Comparison of ENCODE assay signal across 8 cellular contexts in the genomic region with DNA sequence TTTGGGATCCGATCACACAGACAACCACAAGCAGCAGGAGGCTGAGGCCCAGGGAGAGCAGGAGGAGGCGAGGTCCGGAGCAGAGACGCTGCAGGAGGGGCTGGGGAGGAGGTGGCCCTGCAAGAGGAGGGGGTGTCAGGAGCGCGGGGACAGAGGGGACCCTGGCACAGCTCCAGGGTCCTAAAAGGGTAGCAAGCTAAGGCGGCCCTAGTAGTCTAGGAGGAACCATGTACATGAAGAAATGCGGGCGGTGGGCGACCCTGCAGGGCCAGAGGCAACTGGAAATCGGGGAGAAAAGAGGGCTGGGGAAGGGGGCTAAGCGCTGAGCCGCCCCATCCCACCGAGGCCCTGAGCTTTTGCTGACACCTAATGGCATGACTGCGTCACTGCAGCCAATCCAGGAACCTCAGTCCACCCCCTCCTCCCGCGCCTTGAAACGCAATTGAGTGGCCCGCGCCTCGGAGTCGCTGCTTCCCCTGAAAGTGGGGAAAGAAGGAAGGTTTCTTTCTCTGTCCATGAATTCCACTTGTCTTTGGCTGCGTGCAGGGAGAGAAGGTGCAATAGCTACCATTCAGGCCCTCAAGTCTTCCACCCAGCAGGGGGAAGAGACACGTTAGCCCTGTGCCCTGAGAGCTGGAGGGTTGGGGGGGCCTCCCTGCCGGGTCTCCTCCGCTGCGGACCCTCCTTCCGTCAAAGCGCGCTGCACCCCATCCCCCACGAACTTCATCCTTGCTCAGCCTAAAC. TPM values are rescaled to one million over a fixed set of nuclear protein-coding genes. Genes with fewer than 3 reads are reported as not detected.
DNase-seq lines count a peak whose midpoint lies in the region; ATAC-seq and TF ChIP-seq lines count a peak whose summit lies in the region.

No MANE protein-coding gene starts in this region.

- peaks cover 3% of the 10 kb centered on the region; the same call in 1 of the 2 replicates for H4K20me1 ChIP-seq in IMR-90 (ENCODE audit: insufficient read depth, low read length)

- H3K4me2 ChIP-seq in IMR-90 (ENCODE audit: low read depth, low read length), result peak overlapping the region; percentile 93

- H3K27me3 ChIP-seq in IMR-90 (ENCODE audit: control insufficient read depth, insufficient read depth, low read length), result no peaks in the 10 kb centered on the region
- H3K27me3 ChIP-seq in neutrophil, result peaks cover 75% of the 10 kb centered on the region
- H3K27me3 ChIP-seq in stomach, result peaks cover 0 to 73% (median 34%) of the 10 kb centered on the region in 3 donors

- no TSS peak for BruUV-seq in IMR-90 (replicated peaks; lab: Mats Ljungman, UMichigan)

- CTCF ChIA-PET in IMR-90 (lab: Yijun Ruan, JAX), result interaction anchor here (0.9 to 2.5 kb wide), 8 partner anchors 10 to 132 kb away, joined by 3 to 10 read pairs (median 4); no protein-coding TSS in a partner anchor

- H3K56ac ChIP-seq in IMR-90 (ENCODE audit: extremely low read depth, insufficient read depth, low read length), result no peak overlapping the region

- peak overlapping the region; percentile 89; the same call in 1 of the 2 replicates for H3K23ac ChIP-seq in IMR-90 (ENCODE audit: low read depth, low read length)

- TF ChIP-seq EP300 in stomach (IDR thresholded peaks at IDR 0.05), result no peak

- whole genome bisulfite sequencing in IMR-90 (ENCODE audit: extremely low coverage in 2 of 2, insufficient read length in 1 of 2), 2 experiments, result 0% methylated on average over 6 of the region's 31 CpGs; no CpG with 5 or more reads in 1 of the 2 experiments
- WGBS in stomach, 5 donors, result 3 to 5% (median 3%) methylated on average over 29 to 31 of the region's 31 CpGs

- H3K79me1 ChIP-seq in IMR-90 (ENCODE audit: low read depth in 1 of 2, low read length in 2 of 2), result no peaks in the 10 kb centered on the region

- peak overlapping the region; percentile 80 to 83; a peak in 3 of 4 replicates for H4K8ac ChIP-seq in IMR-90 (ENCODE audit: low read depth in 2 of 2, low read length in 2 of 2)

- intact Hi-C loops in IMR-90 (cut with micrococcal nuclease) (loop anchor here (1.0 to 2.0 kb wide), 2 partner anchors 41 to 125 kb away; no protein-coding TSS in a partner anchor), stomach (cut with DNase I; ENCODE audit: low total_unique reads) (no loop called here)

- TF ChIP-seq POLR2A in IMR-90 (IDR thresholded peaks at IDR 0.05; ENCODE audit: low read depth, low read length) (no peak; the same call in 1 of the 2 replicates), stomach (IDR thresholded peaks at IDR 0.05) (no peak)

- POLR2A ChIA-PET in IMR-90 (lab: Charles Lee; ENCODE audit: unreplicated experiment), result no interaction called here

- no peak overlapping the region; the same call in 2 of the 3 replicates for H2BK15ac ChIP-seq in IMR-90 (ENCODE audit: low read depth, low read length)

- peak overlapping the region; percentile 60; the same call in 1 of the 2 replicates for H2BK120ac ChIP-seq in IMR-90 (ENCODE audit: low read depth, low read length)

- H4K5ac ChIP-seq in IMR-90 (ENCODE audit: low read depth, low read length), result peak overlapping the region; percentile 57

- H3K4me1 ChIP-seq in IMR-90 (ENCODE audit: control insufficient read depth, insufficient read depth, low read length), result peaks cover 2% of the 10 kb centered on the region; the same call in 1 of the 2 replicates
- peaks cover 6 to 13% of the 10 kb centered on the region in 2 experiments for H3K4me1 ChIP-seq in neutrophil (ENCODE audit: control insufficient read depth in 1 of 2, insufficient read depth in 1 of 2, low read depth in 1 of 2, low read length in 1 of 2)
- H3K4me1 ChIP-seq in stomach, result peaks cover 13 to 27% (median 18%) of the 10 kb centered on the region in 4 donors

- peak; percentile 77 for TF ChIP-seq RAD21 in IMR-90 (IDR thresholded peaks at IDR 0.05; ENCODE audit: low read length)

- peak; percentile 28 for DNase-seq in COR-L47 (lab: John Stamatoyannopoulos, UW)
- DNase-seq in IMR-90, result peak; percentile 64
- peak; percentile 74 to 81 for DNase-seq in SHP77 (lab: John Stamatoyannopoulos, UW)
- peak; percentile 67 for DNase-seq in activated naive CD4-positive, alpha-beta T cell treated with Interleukin-2 at 50 U/mL for 16 hours
- peak; percentile 83 for DNase-seq in germinal center (ENCODE audit: low spot score)
- DNase-seq in stomach, result peak; percentile 70

- ATAC-seq in IMR-90 (ENCODE audit: low read depth) (peak; percentile 93), GM18511 (IDR thresholded peaks at IDR 0.05; ENCODE audit: unreplicated experiment) (no peak)

- H3K27ac ChIP-seq in IMR-90 (ENCODE audit: insufficient read depth, low read length) (peak overlapping the region; percentile 21; the same call in 1 of the 2 replicates), neutrophil (no peak overlapping the region), stomach (peak overlapping the region in 1 of 5 donors; percentile 2)

- peak overlapping the region; percentile 96 for H2AFZ ChIP-seq in IMR-90 (replicated peaks; ENCODE audit: low read length, poor library complexity)

- dilution Hi-C loops in IMR-90 (cut with HindIII; ENCODE audit: low sequenced_read_pairs, unreplicated experiment), result no loop called here

- H2AK9ac ChIP-seq in IMR-90 (replicated peaks; ENCODE audit: low read depth, low read length, poor library complexity), result peak overlapping the region; percentile 80

- peak; percentile 90 for TF ChIP-seq CTCF in IMR-90 (conservative IDR thresholded peaks at IDR 0.05; ENCODE audit: low read depth, low read length)
- TF ChIP-seq CTCF in neutrophil (IDR thresholded peaks at IDR 0.05), result peak; percentile 66
- peak in 5 of 7 experiments; percentile 25 to 84 (median 70) for TF ChIP-seq CTCF in stomach (IDR thresholded peaks at IDR 0.05)

- in situ Hi-C loops in IMR-90 (cut with MboI; ENCODE audit: low sequenced_read_pairs), result no loop called here

- peak overlapping the region; percentile 75 for H3K9ac ChIP-seq in IMR-90 (ENCODE audit: low read depth, low read length)

- H3K4ac ChIP-seq in IMR-90 (ENCODE audit: low read depth, low read length), result peak overlapping the region; percentile 84

- H3K18ac ChIP-seq in IMR-90 (ENCODE audit: low read depth, low read length), result peak overlapping the region; percentile 22

- peak overlapping the region; percentile 59 for H3K4me3 ChIP-seq in IMR-90 (ENCODE audit: insufficient read depth, low read depth, low read length)
- H3K4me3 ChIP-seq in neutrophil (ENCODE audit: low read depth in 1 of 2, low read length in 1 of 2), result no peak overlapping the region
- H3K4me3 ChIP-seq in stomach, result peak overlapping the region; percentile 23 to 42 (median 30)

- no peaks in the 10 kb centered on the region for H3K9me3 ChIP-seq in IMR-90 (ENCODE audit: control insufficient read depth, insufficient read depth, low read length)
- no peaks in the 10 kb centered on the region for H3K9me3 ChIP-seq in neutrophil
- no peaks in the 10 kb centered on the region for H3K9me3 ChIP-seq in stomach

- H2AK5ac ChIP-seq in IMR-90 (ENCODE audit: low read depth, low read length), result 0 out of 2 replicates have a peak overlapping the region, but pooled peaks have one; percentile 13

- no peak overlapping the region for H2BK20ac ChIP-seq in IMR-90 (ENCODE audit: low read depth, low read length)

- H2BK5ac ChIP-seq in IMR-90 (ENCODE audit: low read depth, low read length, poor library complexity, severe bottlenecking), result no peak overlapping the region

- H4K91ac ChIP-seq in IMR-90 (ENCODE audit: insufficient read depth, low read depth, low read length), result peak overlapping the region; percentile 31

- H3K14ac ChIP-seq in IMR-90 (replicated peaks; ENCODE audit: low read depth, low read length), result peak overlapping the region; percentile 79

- H3K9me1 ChIP-seq in IMR-90 (ENCODE audit: insufficient read depth, low read length), result peaks cover 13% of the 10 kb centered on the region; the same call in 1 of the 2 replicates

- H3K36me3 ChIP-seq in IMR-90 (ENCODE audit: control insufficient read depth, insufficient read depth, low read length), result no peaks in the 10 kb centered on the region
- no peaks in the 10 kb centered on the region for H3K36me3 ChIP-seq in neutrophil
- H3K36me3 ChIP-seq in stomach, result no peaks in the 10 kb centered on the region

TF ChIP-seq in IMR-90, 13 proteins besides CTCF, POLR2A, EP300 and RAD21:
- TF ChIP-seq MAZ (IDR thresholded peaks at IDR 0.05; ENCODE audit: borderline replicate concordance, low read depth, low read length) (peak; percentile 77; the same call in 1 of the 2 replicates), SMC3 (IDR thresholded peaks at IDR 0.05; ENCODE audit: low read depth, low read length) (peak; percentile 50; the same call in 1 of the 2 replicates), BHLHE40 (IDR thresholded peaks at IDR 0.05; ENCODE audit: low read depth, low read length) (no peak)
TF ChIP-seq in IMR-90: peak in this region for 2.

RNA-seq across cellular contexts. Expression of a gene that starts 1.8 kb away (rescaled TPM):
- total RNA-seq in IMR-90 (2012; rRNA removed) (1.3 and 1.9 TPM in 2 replicates), stomach (under 1 TPM in 2 of 5 donors, not detected in 3; 0.87 to 0.92 TPM)
- polyA plus RNA-seq in IMR-90 (2012; rRNA removed) (3.8 and 4.2 TPM in 2 replicates), stomach (1 to 10 TPM; 1.9 to 6.0 (median 2.5) TPM)
- 2.6 and 2.9 TPM in 2 replicates for polyA plus RNA-seq in IMR-90 (2012; cell fraction: cytosol; rRNA removed)
- 17.1 and 47.7 TPM in 2 replicates for polyA plus RNA-seq in IMR-90 (2012; cell fraction: nucleus; rRNA removed; ENCODE audit: low replicate concordance)

RNA-seq across cellular contexts. Expression of a gene that starts 42.3 kb away (rescaled TPM):
- total RNA-seq in IMR-90 (2012; rRNA removed) (8.1 and 8.2 TPM in 2 replicates), stomach (10 to 100 TPM in 3 of 5 donors, 1 to 10 TPM in 2; 3.2 to 26.3 (median 10.6) TPM)
- polyA plus RNA-seq in IMR-90 (2012; rRNA removed) (28.5 and 30.5 TPM in 2 replicates), stomach (10 to 100 TPM in 1 of 3 donors, 1 to 10 TPM in 2; 5.8 to 11.5 (median 7.0) TPM)
- polyA plus RNA-seq in IMR-90 (2012; cell fraction: cytosol; rRNA removed), result 13.6 and 24.5 TPM in 2 replicates
- 118 and 142 TPM in 2 replicates for polyA plus RNA-seq in IMR-90 (2012; cell fraction: nucleus; rRNA removed; ENCODE audit: low replicate concordance)

RNA-seq across cellular contexts. Expression of a gene that starts 42.4 kb away (rescaled TPM):
- total RNA-seq in IMR-90 (2012; rRNA removed) (129 and 139 TPM in 2 replicates), stomach (1,000 to 10,000 TPM in 3 of 5 donors, 100 to 1,000 TPM in 2; 348 to 3,058 (median 1,195) TPM)
- polyA plus RNA-seq in IMR-90 (2012; rRNA removed) (752 and 844 TPM in 2 replicates), stomach (100 to 1,000 TPM; 651 to 783 (median 654) TPM)
- polyA plus RNA-seq in IMR-90 (2012; cell fraction: cytosol; rRNA removed), result 312 and 348 TPM in 2 replicates
- polyA plus RNA-seq in IMR-90 (2012; cell fraction: nucleus; rRNA removed; ENCODE audit: low replicate concordance), result 6,277 and 8,711 TPM in 2 replicates

RNA-seq across cellular contexts. Expression of a gene that starts 56.9 kb away (rescaled TPM):
- 20.3 and 21.3 TPM in 2 replicates for total RNA-seq in IMR-90 (2012; rRNA removed)
- polyA plus RNA-seq in IMR-90 (2012; rRNA removed), result 10.5 and 11.8 TPM in 2 replicates
- polyA plus RNA-seq in IMR-90 (2012; cell fraction: cytosol; rRNA removed), result 5.9 and 9.6 TPM in 2 replicates
- 14.5 and 26.4 TPM in 2 replicates for polyA plus RNA-seq in IMR-90 (2012; cell fraction: nucleus; rRNA removed; ENCODE audit: low replicate concordance)
- 100 to 1,000 TPM in 1 of 5 donors, 10 to 100 TPM in 4; 16.9 to 114 (median 19.7) TPM for total RNA-seq in stomach
- polyA plus RNA-seq in stomach, result 10 to 100 TPM; 12.1 to 14.5 (median 14.5) TPM

Comparison
In these comparisons a context has a peak if more than half of its experiments do, and no peak if none do; other contexts are left out.
1. DNase-seq: peak in every context shown above with its lines; median percentile 83 in germinal center; 78 in SHP77; 70 in stomach; 67 in activated naive CD4-positive, alpha-beta T cell treated with Interleukin-2 at 50 U/mL for 16 hours; 64 in IMR-90; 28 in COR-L47.
2. H3K4me3 ChIP-seq: peak in IMR-90 (single experiment) and stomach (4 of 4); none in neutrophil (0 of 2).
3. Peak in every context shown above with its lines, with median percentiles within 50 percentile points of each other: CTCF ChIP-seq.